Comparison of ENCODE assay signal across 7 cellular contexts in the genomic region with DNA sequence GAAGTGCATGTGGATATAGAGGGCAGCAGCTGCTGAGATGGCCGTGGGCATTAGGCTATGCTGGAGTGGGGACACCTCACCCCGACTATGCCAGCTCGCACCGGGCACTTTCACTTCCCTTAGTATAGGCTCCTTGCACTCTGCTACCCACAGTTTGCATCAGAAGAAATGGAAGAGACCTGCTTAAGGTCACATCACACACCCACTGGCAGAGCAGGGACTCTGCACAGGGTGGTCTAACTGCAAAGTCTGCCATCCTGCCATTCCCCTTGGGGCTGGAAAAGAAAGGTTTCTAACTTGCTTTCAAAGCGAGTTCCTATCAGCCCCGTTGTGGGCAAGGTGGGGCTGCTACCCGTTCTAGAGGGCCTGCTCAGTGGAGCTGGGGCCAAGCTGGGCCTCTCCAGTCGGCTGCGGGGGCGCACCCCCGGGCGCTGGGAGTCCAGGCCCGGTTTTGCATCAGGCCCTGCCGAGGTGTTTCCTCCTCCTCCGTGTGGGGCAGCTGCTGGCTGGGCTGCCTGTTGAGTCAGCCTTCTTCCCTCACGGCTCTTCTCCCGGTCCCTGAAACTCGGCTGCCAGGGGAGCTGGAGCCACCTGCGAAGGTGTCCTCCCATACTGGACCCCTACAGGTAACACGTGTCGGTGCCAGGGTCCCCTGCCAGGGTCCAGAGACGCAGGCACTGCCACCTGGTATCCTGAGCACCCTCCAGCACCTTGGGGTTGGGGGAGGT. TPM values are rescaled to one million over a fixed set of nuclear protein-coding genes. Genes with fewer than 3 reads are reported as not detected.
DNase-seq lines count a peak whose midpoint lies in the region; ATAC-seq and TF ChIP-seq lines count a peak whose summit lies in the region.

A gene with protein sequence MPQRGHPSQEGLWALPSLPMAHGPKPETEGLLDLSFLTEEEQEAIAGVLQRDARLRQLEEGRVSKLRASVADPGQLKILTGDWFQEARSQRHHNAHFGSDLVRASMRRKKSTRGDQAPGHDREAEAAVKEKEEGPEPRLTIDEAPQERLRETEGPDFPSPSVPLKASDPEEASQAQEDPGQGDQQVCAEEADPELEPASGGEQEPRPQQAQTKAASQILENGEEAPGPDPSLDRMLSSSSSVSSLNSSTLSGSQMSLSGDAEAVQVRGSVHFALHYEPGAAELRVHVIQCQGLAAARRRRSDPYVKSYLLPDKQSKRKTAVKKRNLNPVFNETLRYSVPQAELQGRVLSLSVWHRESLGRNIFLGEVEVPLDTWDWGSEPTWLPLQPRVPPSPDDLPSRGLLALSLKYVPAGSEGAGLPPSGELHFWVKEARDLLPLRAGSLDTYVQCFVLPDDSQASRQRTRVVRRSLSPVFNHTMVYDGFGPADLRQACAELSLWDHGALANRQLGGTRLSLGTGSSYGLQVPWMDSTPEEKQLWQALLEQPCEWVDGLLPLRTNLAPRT (plus strand): TSS at position 498 of the 728 bp plus-strand sequence. CDS start 3,313 bp downstream, outside the sequence.

- no peaks in the 10 kb centered on the region for H4K20me1 ChIP-seq in OCI-LY3 (ENCODE audit: insufficient read depth, low read length)

- peak; percentile 84 for DNase-seq in activated CD8-positive, alpha-beta memory T cell treated with anti-CD3 and anti-CD28 coated beads, Interleukin-2, amount 50 U/mL, for 48 hours
- DNase-seq in erythroblast (lab: John Stamatoyannopoulos, UW): peak in 1 of 2 experiments; percentile 68
- DNase-seq in nephron progenitor cell: peak; percentile 55
- no peak for DNase-seq in tibial nerve (ENCODE audit: low spot score in 2 of 2)

- no peaks in the 10 kb centered on the region for H3K79me2 ChIP-seq in OCI-LY3 (ENCODE audit: low read length)

- ATAC-seq in GM18502 (IDR thresholded peaks at IDR 0.05; ENCODE audit: poor library complexity, unreplicated experiment): peak; percentile 52
- peak; percentile 58 for ATAC-seq in HG03432 (IDR thresholded peaks at IDR 0.05; ENCODE audit: unreplicated experiment)

- peak within 1 kb of the TSS; percentile 57 for H3K4me3 Mint-ChIP-seq in nephron progenitor cell

- TF ChIP-seq CTCF in OCI-LY3 (IDR thresholded peaks at IDR 0.05; ENCODE audit: low read depth, low read length) (no peak), nephron progenitor cell (IDR thresholded peaks at IDR 0.05) (no peak), tibial nerve (IDR thresholded peaks at IDR 0.05) (no peak)

- H3K27ac Mint-ChIP-seq in nephron progenitor cell: peak within 1 kb of the TSS; percentile 51

- no peak for TF ChIP-seq EP300 in tibial nerve (IDR thresholded peaks at IDR 0.05)

- H3K36me3 ChIP-seq in OCI-LY3 (replicated peaks; ENCODE audit: low read depth, low read length): no peaks in the 10 kb centered on the region
- peaks cover 0 to 26% (median 0%) of the 10 kb centered on the region in 3 donors for H3K36me3 ChIP-seq in tibial nerve

- H3K27ac ChIP-seq in OCI-LY3 (ENCODE audit: low read length) (peak within 1 kb of the TSS; percentile 53), tibial nerve (peak within 1 kb of the TSS in 1 of 4 donors; percentile 78)

- H3K4me1 Mint-ChIP-seq in nephron progenitor cell: peaks cover 53% of the 10 kb centered on the region

- H3K4me3 ChIP-seq in OCI-LY3 (ENCODE audit: low read length): peak within 1 kb of the TSS; percentile 91
- peak within 1 kb of the TSS in 2 of 4 donors; percentile 15 to 40 for H3K4me3 ChIP-seq in tibial nerve

- H3K27me3 ChIP-seq in OCI-LY3 (ENCODE audit: low read depth, low read length) (no peaks in the 10 kb centered on the region), tibial nerve (no peaks in the 10 kb centered on the region)

- TF ChIP-seq POLR2A in erythroblast (IDR thresholded peaks at IDR 0.05; ENCODE audit: low read length) (peak; percentile 29), tibial nerve (IDR thresholded peaks at IDR 0.05) (no peak)

- peaks cover 5% of the 10 kb centered on the region for H3K36me3 Mint-ChIP-seq in nephron progenitor cell (ENCODE audit: low read depth)

- no peaks in the 10 kb centered on the region for H3K9me3 Mint-ChIP-seq in nephron progenitor cell

- H3K4me1 ChIP-seq in OCI-LY3 (ENCODE audit: low read length) (peaks cover 25% of the 10 kb centered on the region), tibial nerve (peaks cover 0 to 10% (median 2%) of the 10 kb centered on the region in 4 donors)

- peak within 1 kb of the TSS; percentile 76 for H3K9ac ChIP-seq in OCI-LY3 (ENCODE audit: low read length)

- H3K27me3 Mint-ChIP-seq in nephron progenitor cell (ENCODE audit: low read depth, poor library complexity): peaks cover 3% of the 10 kb centered on the region

- H2AFZ ChIP-seq in OCI-LY3 (ENCODE audit: low read depth, low read length): peak within 1 kb of the TSS; percentile 62

- H3K9me3 ChIP-seq in OCI-LY3 (ENCODE audit: insufficient read depth, low read length): no peaks in the 10 kb centered on the region
- H3K9me3 ChIP-seq in tibial nerve: no peaks in the 10 kb centered on the region

- peak within 1 kb of the TSS; percentile 97 for H3K4me2 ChIP-seq in OCI-LY3 (ENCODE audit: low read length)

- WGBS in tibial nerve, 2 donors: 27 to 32% methylated on average over 18 of the region's 22 CpGs

RNA-seq across cellular contexts. Expression of the gene that starts here (rescaled TPM):
- total RNA-seq in tibial nerve: 1 to 10 TPM; 1.2 to 2.7 (median 1.7) TPM

Comparison
In these comparisons a context has a peak if more than half of its experiments do, and no peak if none do; other contexts are left out.
1. DNase-seq: peak in activated CD8-positive, alpha-beta memory T cell treated with anti-CD3 and anti-CD28 coated beads, Interleukin-2, amount 50 U/mL, for 48 hours (single experiment) and nephron progenitor cell (single experiment); none in tibial nerve (0 of 2).